Comparison of ENCODE assay signal across 15 cellular contexts in the genomic region with DNA sequence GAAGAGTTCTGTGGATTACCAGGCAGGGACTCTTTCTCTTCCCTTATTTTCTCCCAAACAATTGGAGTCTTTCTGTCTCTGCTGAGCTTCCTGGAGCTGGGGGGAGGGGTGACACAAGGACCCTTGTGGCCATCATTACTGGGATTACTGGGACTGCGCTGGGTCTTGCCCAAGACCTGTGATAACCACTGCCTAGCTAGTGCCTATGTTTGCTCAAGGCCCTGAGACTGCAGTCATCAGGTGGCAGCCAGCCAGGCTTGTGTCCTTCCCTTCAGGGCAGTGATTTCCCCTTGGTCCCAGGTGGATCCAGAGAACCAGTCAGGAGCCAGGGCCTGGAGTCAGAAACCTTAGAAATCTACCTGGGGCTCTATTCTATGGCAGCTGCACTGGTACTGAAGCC.
A peak's percentile ranks its signal among the peaks of the same experiment; 100 is the strongest.
DNase-seq lines count a peak whose midpoint lies in the region; ATAC-seq and TF ChIP-seq lines count a peak whose summit lies in the region.
"Had no signal": no experiment of that assay in that cellular context is flagged by ENCODE, and none has a peak within 500 bp of the region (broad histone marks: within the 10 kb centered on the region; RNA-seq: fewer than 3 reads in every experiment).

No MANE protein-coding gene starts in this region.

- no peak for TF ChIP-seq CTCF in LNCaP clone FGC (IDR thresholded peaks at IDR 0.05; ENCODE audit: control insufficient read depth, extremely low read depth, insufficient read depth)
- TF ChIP-seq CTCF in fibroblast of mammary gland (conservative IDR thresholded peaks at IDR 0.05; ENCODE audit: control insufficient read depth, insufficient read depth, low read depth, low read length) = no peak

- H3K9me3 Mint-ChIP-seq in T-helper 1 cell treated with Interleukin-12 subunit alpha and Interleukin-12 subunit beta and Interleukin-4 antibody, amounts not matched to agents 30 μg/mL and 1 μg/mL, for 36 hours = peaks cover 16% of the 10 kb centered on the region
- H3K9me3 Mint-ChIP-seq in activated naive CD8-positive, alpha-beta T cell treated with anti-CD3 and anti-CD28 coated beads for 36 hours = peaks cover 19% of the 10 kb centered on the region

- no peak for ATAC-seq in GM18858 (IDR thresholded peaks at IDR 0.05; ENCODE audit: unreplicated experiment)
- ATAC-seq in GM18517 (IDR thresholded peaks at IDR 0.05; ENCODE audit: unreplicated experiment) = no peak
- ATAC-seq: T-cell had no signal

- peaks cover 42% of the 10 kb centered on the region for H3K4me1 Mint-ChIP-seq in T-helper 1 cell treated with Interleukin-12 subunit alpha and Interleukin-12 subunit beta and Interleukin-4 antibody, amounts not matched to agents 30 μg/mL and 1 μg/mL, for 36 hours (ENCODE audit: low read depth)
- peaks cover 21% of the 10 kb centered on the region for H3K4me1 Mint-ChIP-seq in activated naive CD8-positive, alpha-beta T cell treated with anti-CD3 and anti-CD28 coated beads for 36 hours

- H3K27me3 Mint-ChIP-seq in T-helper 1 cell treated with Interleukin-12 subunit alpha and Interleukin-12 subunit beta and Interleukin-4 antibody, amounts not matched to agents 30 μg/mL and 1 μg/mL, for 36 hours (ENCODE audit: low read depth) = no peaks in the 10 kb centered on the region
- H3K27me3 Mint-ChIP-seq in activated naive CD8-positive, alpha-beta T cell treated with anti-CD3 and anti-CD28 coated beads for 36 hours = no peaks in the 10 kb centered on the region
- H3K27me3 Mint-ChIP-seq: T-cell had no signal

- no peak overlapping the region for H3K27ac Mint-ChIP-seq in T-helper 1 cell treated with Interleukin-12 subunit alpha and Interleukin-12 subunit beta and Interleukin-4 antibody, amounts not matched to agents 30 μg/mL and 1 μg/mL, for 36 hours
- no peak overlapping the region for H3K27ac Mint-ChIP-seq in activated naive CD8-positive, alpha-beta T cell treated with anti-CD3 and anti-CD28 coated beads for 36 hours
- H3K27ac Mint-ChIP-seq: HFFc6 had no signal

- H3K4me3 ChIP-seq in LNCaP clone FGC (ENCODE audit: low read depth, low read length) (no peak overlapping the region), fibroblast of mammary gland (ENCODE audit: control insufficient read depth, low read depth, low read length) (no peak overlapping the region)
- H3K4me3 ChIP-seq: lung, skin epidermis had no signal

- peaks cover 18% of the 10 kb centered on the region for H3K36me3 Mint-ChIP-seq in T-helper 1 cell treated with Interleukin-12 subunit alpha and Interleukin-12 subunit beta and Interleukin-4 antibody, amounts not matched to agents 30 μg/mL and 1 μg/mL, for 36 hours (ENCODE audit: low read depth)
- peaks cover 9% of the 10 kb centered on the region for H3K36me3 Mint-ChIP-seq in activated naive CD8-positive, alpha-beta T cell treated with anti-CD3 and anti-CD28 coated beads for 36 hours

- no peak for DNase-seq in T-helper 1 cell
- peak; percentile 53 for DNase-seq in LNCaP clone FGC (ENCODE audit: low read depth)
- peak; percentile 11 for DNase-seq in fibroblast of mammary gland (ENCODE audit: low read depth)
- DNase-seq in renal cortical epithelial cell (ENCODE audit: low read depth) = peak; percentile 36
- no peak for DNase-seq in activated naive CD8-positive, alpha-beta T cell treated with anti-CD3 and anti-CD28 coated beads for 36 hours
- DNase-seq: activated CD4-positive, alpha-beta T cell treated with anti-CD3 and anti-CD28 coated beads for 1 hour; erythroblast; HFFc6; NCI-H2227 treated with DMSO at 0.1 percent for 48 hours; T-cell had no signal

- H3K4me3 Mint-ChIP-seq in T-helper 1 cell treated with Interleukin-12 subunit alpha and Interleukin-12 subunit beta and Interleukin-4 antibody, amounts not matched to agents 30 μg/mL and 1 μg/mL, for 36 hours = peak overlapping the region; percentile 6
- H3K4me3 Mint-ChIP-seq in activated naive CD8-positive, alpha-beta T cell treated with anti-CD3 and anti-CD28 coated beads for 36 hours = no peak overlapping the region

Comparison
In these comparisons a context has a peak if more than half of its experiments do, and no peak if none do; other contexts are left out.
1. DNase-seq: peak in LNCaP clone FGC (single experiment), fibroblast of mammary gland (single experiment) and renal cortical epithelial cell (single experiment); none in T-helper 1 cell (0 of 5) and activated naive CD8-positive, alpha-beta T cell treated with anti-CD3 and anti-CD28 coated beads for 36 hours (single experiment).